9 cellular contexts compared by ENCODE assay signal in genomic region chr5:174426851-174427250, GRCh38.
"Had no signal": no experiment of that assay in that cellular context is flagged by ENCODE, and none has a peak within 500 bp of the region (broad histone marks: within the 10 kb centered on the region; RNA-seq: fewer than 3 reads in every experiment).

No MANE protein-coding gene starts in this region.

- H3K4me3 Mint-ChIP-seq: HFFc6 had no signal

- H3K27ac ChIP-seq: GM23248, HL-60 had no signal

- H3K4me3 ChIP-seq: GM23248, HAP-1, K562 had no signal

- H2AFZ ChIP-seq: GM23248 had no signal

- ATAC-seq: HCT116, HepG2, K562 had no signal

- H3K9me3 ChIP-seq: HAP-1 had no signal

- DNase-seq: GM23248, GOT3, H7, HFFc6 had no signal

- H3K9ac ChIP-seq: GM23248 had no signal

- H3K36me3 ChIP-seq: HAP-1 had no signal

- H3K27ac Mint-ChIP-seq: HFFc6 had no signal

- H3K4me1 ChIP-seq: HAP-1 had no signal
